18 cellular contexts compared by ENCODE assay signal in the genomic region with DNA sequence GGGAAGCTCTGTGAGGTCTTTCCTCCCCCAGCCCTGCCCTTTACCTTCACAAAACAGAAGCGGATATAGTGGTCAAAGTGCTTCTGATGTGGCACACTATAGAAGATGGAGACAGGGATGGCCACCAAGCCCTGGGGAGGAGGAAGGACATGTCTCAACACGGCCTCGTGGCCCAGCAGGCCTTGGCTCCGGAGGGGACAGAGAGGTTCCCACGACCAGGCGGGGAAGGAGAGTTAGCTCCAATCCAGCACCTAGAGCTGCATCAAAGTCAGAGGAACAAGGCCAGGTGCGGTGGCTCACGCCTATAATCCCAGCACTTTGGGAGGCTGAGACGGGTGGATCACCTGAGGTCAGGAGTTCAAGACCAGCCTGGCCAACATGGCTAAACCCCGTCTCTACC.
"Had no signal": no experiment of that assay in that cellular context is flagged by ENCODE, and none has a peak within 500 bp of the region (broad histone marks: within the 10 kb centered on the region; RNA-seq: fewer than 3 reads in every experiment).

No MANE protein-coding gene starts in this region.

- ATAC-seq: left cardiac atrium; left lung; naive thymus-derived CD4-positive, alpha-beta T cell; right lobe of liver; stimulated activated naive B cell treated with anti-CD40 and anti-IgM and Interleukin-4, amounts not matched to agents 10 μg/mL and 1 μg/mL and 100 μg/mL, for 72 hours had no signal

- H3K27me3 ChIP-seq: dorsolateral prefrontal cortex, left lung, neural progenitor cell, right lobe of liver, tibial nerve, upper lobe of left lung had no signal

- H3K4me3 ChIP-seq: dorsolateral prefrontal cortex, left lung, neural progenitor cell, right lobe of liver, thoracic aorta, tibial nerve, upper lobe of left lung had no signal

- H3K27ac ChIP-seq: dorsolateral prefrontal cortex, left lung, neural progenitor cell, parathyroid adenoma, right lobe of liver, thoracic aorta, tibial nerve, upper lobe of left lung had no signal

- H3K4me1 ChIP-seq: parathyroid adenoma had no signal

- H3K9me3 ChIP-seq: left lung, right lobe of liver, thoracic aorta, tibial nerve, upper lobe of left lung had no signal

- H3K36me3 ChIP-seq: neural progenitor cell, right lobe of liver had no signal

- DNase-seq: effector CD4-positive, alpha-beta T cell; left cardiac atrium; mammary epithelial cell; mesendoderm; midbrain; naive thymus-derived CD4-positive, alpha-beta T cell; small intestine; stimulated activated CD4-positive, alpha-beta T cell treated with anti-CD3 and anti-CD28 coated beads, Interleukin-15, amount 100 ng/mL, for 24 hours; stimulated activated CD4-positive, alpha-beta T cell treated with anti-CD3 and anti-CD28 coated beads, Interleukin-2, amount 100 ng/mL, for 48 hours; stimulated activated naive B cell treated with anti-CD40 and anti-IgM and Interleukin-4, amounts not matched to agents 10 μg/mL and 1 μg/mL and 100 μg/mL, for 72 hours; upper lobe of left lung had no signal
